Comparison of ENCODE assay signal across 24 cellular contexts in genomic region chr14:90649096-90649495, GRCh38.
DNase-seq lines count a peak whose midpoint lies in the region; ATAC-seq and TF ChIP-seq lines count a peak whose summit lies in the region.
"Had no signal": no experiment of that assay in that cellular context is flagged by ENCODE, and none has a peak within 500 bp of the region (broad histone marks: within the 10 kb centered on the region; RNA-seq: fewer than 3 reads in every experiment).

No MANE protein-coding gene starts in this region.

- peak overlapping the region; percentile 82 for H3K27ac ChIP-seq in caudate nucleus (ENCODE audit: low read depth, low read length)
- H3K27ac ChIP-seq: pancreas, thoracic aorta had no signal

- ATAC-seq in HG03469 (IDR thresholded peaks at IDR 0.05; ENCODE audit: unreplicated experiment) (no peak), HG03565 (IDR thresholded peaks at IDR 0.05; ENCODE audit: unreplicated experiment) (no peak), HG03460 (IDR thresholded peaks at IDR 0.05; ENCODE audit: unreplicated experiment) (no peak)
- ATAC-seq: activated CD8-positive, alpha-beta T cell treated with anti-CD3 and anti-CD28 coated beads, Interleukin-2, amount 10 ng/mL, durations not matched to agents 7 days and 5 days; naive thymus-derived CD4-positive, alpha-beta T cell; pancreas; stimulated activated memory B cell treated with anti-CD40 and anti-IgM and Interleukin-4, amounts not matched to agents 10 μg/mL and 1 μg/mL and 100 μg/mL, for 72 hours had no signal

- DNase-seq in AG09319 (ENCODE audit: extremely low read depth, low read depth) (peak; percentile 41), MG63 (peak; percentile 57), caudate nucleus (lab: John Stamatoyannopoulos, UW) (no peak), iris pigment epithelial cell (ENCODE audit: low read depth) (peak; percentile 68), NCI-H146 (lab: John Stamatoyannopoulos, UW) (no peak)
- DNase-seq: activated CD4-positive, CD25-positive, alpha-beta regulatory T cell; activated CD8-positive, alpha-beta T cell treated with anti-CD3 and anti-CD28 coated beads, Interleukin-2, amount 10 ng/mL, durations not matched to agents 7 days and 5 days; activated naive CD4-positive, alpha-beta T cell treated with Interleukin-2 at 50 U/mL for 16 hours; activated T-cell treated with anti-CD3 and anti-CD28 coated beads, Interleukin-2, amount 50 U/mL, for 1 hour; amygdala; GOT3; hypothalamus; Kasumi-1; kidney; naive thymus-derived CD4-positive, alpha-beta T cell; NCI-H1105; NCI-H69; pancreas; stimulated activated CD4-positive, alpha-beta T cell treated with anti-CD3 and anti-CD28 coated beads, Interleukin-1b, Interleukin-23, amount 100 ng/mL, for 48 hours had no signal

- no peaks in the 10 kb centered on the region for H3K27me3 ChIP-seq in MG63
- H3K27me3 ChIP-seq: pancreas had no signal

- H3K9me3 ChIP-seq in MG63: no peaks in the 10 kb centered on the region
- H3K9me3 ChIP-seq: pancreas, thoracic aorta had no signal

- H3K4me3 ChIP-seq in MG63: no peak overlapping the region
- H3K4me3 ChIP-seq: pancreas, thoracic aorta had no signal

- TF ChIP-seq CTCF in AG09319 (IDR thresholded peaks at IDR 0.05; ENCODE audit: low read depth, low read length): no peak

- H3K36me3 ChIP-seq in MG63: no peaks in the 10 kb centered on the region
- H3K36me3 ChIP-seq: pancreas, thoracic aorta had no signal

Comparison
In these comparisons a context has a peak if more than half of its experiments do, and no peak if none do; other contexts are left out.
1. DNase-seq: peak in AG09319 (single experiment), MG63 (single experiment) and iris pigment epithelial cell (single experiment); none in caudate nucleus (0 of 61) and NCI-H146 (single experiment).